In genomic region chr9:113410207-113411158, GRCh38 we compare ENCODE assay signal across 8 cellular contexts. TPM values are rescaled to one million over a fixed set of nuclear protein-coding genes. Genes with fewer than 3 reads are reported as not detected.
DNase-seq lines count a peak whose midpoint lies in the region; ATAC-seq and TF ChIP-seq lines count a peak whose summit lies in the region.

TSS of gene C9orf43 (plus strand) at chr9:113410747. CDS start at chr9:113413494, 2,747 bp downstream.
TSS of gene POLE3 (minus strand) at chr9:113410675. CDS start at chr9:113410293, 382 bp downstream.

- peak within 1 kb of the TSS; percentile 95 to 97 for H3K27ac ChIP-seq in coronary artery

- H3K4me3 ChIP-seq in BJ (ENCODE audit: low read depth, low read length) (peak within 1 kb of the TSS; percentile 99), coronary artery (peak within 1 kb of the TSS; percentile 79)

- CTCF ChIA-PET in BJ (lab: Yijun Ruan, JAX) = interaction anchor here (1.3 to 6.3 kb wide), 7 partner anchors 11 to 245 kb away, joined by 4 to 45 read pairs (median 5); partner anchors contain the start of genes ALAD, CDC26 and PRPF4

- intact Hi-C loops in left colon (cut with DNase I, micrococcal nuclease) = no loop called here

- ATAC-seq in HG03457 (IDR thresholded peaks at IDR 0.05; ENCODE audit: unreplicated experiment) = peak; percentile 89
- peak; percentile 95 for ATAC-seq in left colon

- H3K36me3 ChIP-seq in BJ (ENCODE audit: control insufficient read depth, insufficient read depth, low read length) = peaks cover 1% of the 10 kb centered on the region; the same call in 1 of the 2 replicates

- TF ChIP-seq CTCF in BJ (IDR thresholded peaks at IDR 0.05; ENCODE audit: insufficient read depth, low read depth, low read length) = 0 out of 2 replicates have a peak, but pooled peaks have one; percentile 12
- TF ChIP-seq CTCF in coronary artery (IDR thresholded peaks at IDR 0.05) = no peak

- DNase-seq in BJ (ENCODE audit: low read depth) = peak; percentile 74
- DNase-seq in GM19240 (ENCODE audit: insufficient read length, low spot score) = peak; percentile 51
- DNase-seq in NCI-H524 (lab: John Stamatoyannopoulos, UW) = peak; percentile 97 to 98
- DNase-seq in activated CD4-positive, alpha-beta T cell treated with anti-CD3 and anti-CD28 coated beads for 48 hours = peak; percentile 97
- peak; percentile 96 for DNase-seq in coronary artery (ENCODE audit: low spot score)
- peak; percentile 94 to 97 for DNase-seq in left colon
- peak; percentile 92 to 94 for DNase-seq in stimulated activated CD4-positive, alpha-beta T cell treated with anti-CD3 and anti-CD28 coated beads, Interleukin-1b, Interleukin-23, amount 100 ng/mL, for 4 hours (ENCODE audit: low read depth in 2 of 2)

- POLR2A ChIA-PET in BJ (lab: Charles Lee) = interaction anchor here (0.6 to 1.3 kb wide), 6 partner anchors 9 to 240 kb away, joined by 3 to 8 read pairs (median 4); partner anchors contain the start of genes ALAD, CDC26 and PRPF4

- H3K27me3 ChIP-seq in BJ (ENCODE audit: control insufficient read depth, insufficient read depth, low read length) = no peaks in the 10 kb centered on the region

RNA-seq across cellular contexts. Expression of gene C9orf43, which starts in this region (rescaled TPM):
- 0.23 and 0.49 TPM in 2 replicates for polyA plus RNA-seq in BJ (2011; rRNA removed)
- 0.38 TPM in 1 of 2 replicates, not detected in the other for polyA minus RNA-seq in BJ (2011; rRNA and poly(A)+ RNA removed)
- total RNA-seq in left colon = under 1 TPM; 0.11 to 0.21 TPM

RNA-seq across cellular contexts. Expression of gene POLE3, which starts in this region (rescaled TPM):
- polyA plus RNA-seq in BJ (2011; rRNA removed) = 29.3 and 47.3 TPM in 2 replicates
- polyA minus RNA-seq in BJ (2011; rRNA and poly(A)+ RNA removed) = 13.4 and 15.5 TPM in 2 replicates
- total RNA-seq in left colon = 10 to 100 TPM; 19.5 to 23.3 TPM

Comparison
In these comparisons a context has a peak if more than half of its experiments do, and no peak if none do; other contexts are left out.
1. Peak in every context shown above with its lines: DNase-seq, ATAC-seq, H3K4me3 ChIP-seq and H3K27ac ChIP-seq.